In genomic region chr17:48732688-48733629, GRCh38 we compare ENCODE assay signal across 1 cellular context.
TF ChIP-seq lines count a peak whose summit lies in the region.

No MANE protein-coding gene starts in this region.

TF ChIP-seq in HepG2, 621 proteins besides CTCF, POLR2A, EP300 and RAD21 (continued from another document):
- TF ChIP-seq PATZ1 (CRISPR knock-in tag; IDR thresholded peaks at IDR 0.05) (peak; percentile 65; the same call in 1 of the 2 replicates), RXRB (CRISPR knock-in tag; IDR thresholded peaks at IDR 0.05; ENCODE audit: borderline replicate concordance) (peak; percentile 15; the same call in 1 of the 2 replicates), ZNF513 (CRISPR knock-in tag; conservative IDR thresholded peaks at IDR 0.05) (no peak), FOXJ3 (CRISPR knock-in tag; IDR thresholded peaks at IDR 0.05; ENCODE audit: borderline replicate concordance) (peak; percentile 51; the same call in 1 of the 2 replicates), TBX2 (CRISPR knock-in tag; IDR thresholded peaks at IDR 0.05; ENCODE audit: borderline replicate concordance) (peak; percentile 43; the same call in 1 of the 2 replicates), RFXAP (CRISPR knock-in tag; IDR thresholded peaks at IDR 0.05; ENCODE audit: borderline replicate concordance) (0 out of 2 replicates have a peak, but pooled peaks have one; percentile 25), ZNF607 (CRISPR knock-in tag; IDR thresholded peaks at IDR 0.05; ENCODE audit: borderline replicate concordance) (0 out of 2 replicates have a peak, but pooled peaks have one; percentile 28), RARA (CRISPR knock-in tag; IDR thresholded peaks at IDR 0.05) (peak; percentile 91), LCORL (IDR thresholded peaks at IDR 0.05) (no peak), LCORL (CRISPR knock-in tag; IDR thresholded peaks at IDR 0.05) (0 out of 2 replicates have a peak, but pooled peaks have one; percentile 28)
